Comparison of ENCODE assay signal across 12 cellular contexts in the genomic region with DNA sequence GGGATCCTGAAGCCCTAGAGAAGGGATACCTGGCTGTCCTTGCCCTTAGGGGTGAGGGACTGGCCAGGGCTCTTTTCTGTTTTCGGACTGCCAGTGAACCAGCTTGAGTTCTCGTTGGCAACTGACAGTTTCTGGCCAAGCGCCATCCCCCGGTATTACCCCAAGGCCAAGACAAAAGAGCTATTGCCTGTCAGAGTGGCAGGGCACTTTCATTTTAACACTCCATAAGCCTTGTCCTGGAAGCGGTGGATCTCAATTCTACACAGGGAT. TPM values are rescaled to one million over a fixed set of nuclear protein-coding genes. Genes with fewer than 3 reads are reported as not detected.
DNase-seq lines count a peak whose midpoint lies in the region; ATAC-seq and TF ChIP-seq lines count a peak whose summit lies in the region.
"Had no signal": no experiment of that assay in that cellular context is flagged by ENCODE, and none has a peak within 500 bp of the region (broad histone marks: within the 10 kb centered on the region; RNA-seq: fewer than 3 reads in every experiment).

No MANE protein-coding gene starts in this region.

- peak overlapping the region; percentile 63 for H3K4me3 ChIP-seq in HAP-1

- peaks cover 17% of the 10 kb centered on the region for H3K36me3 ChIP-seq in HAP-1 (replicated peaks)
- H3K36me3 ChIP-seq: spleen had no signal

- peak overlapping the region; percentile 78 for H3K4me3 Mint-ChIP-seq in activated naive CD8-positive, alpha-beta T cell treated with anti-CD3 and anti-CD28 coated beads for 36 hours
- peak overlapping the region; percentile 86 for H3K4me3 Mint-ChIP-seq in natural killer cell

- H3K36me3 Mint-ChIP-seq in activated naive CD8-positive, alpha-beta T cell treated with anti-CD3 and anti-CD28 coated beads for 36 hours = no peaks in the 10 kb centered on the region
- peaks cover 5% of the 10 kb centered on the region for H3K36me3 Mint-ChIP-seq in natural killer cell

- intact Hi-C loops in natural killer cell (cut with micrococcal nuclease) = no loop called here

- no peak overlapping the region for H3K27ac Mint-ChIP-seq in activated naive CD8-positive, alpha-beta T cell treated with anti-CD3 and anti-CD28 coated beads for 36 hours
- H3K27ac Mint-ChIP-seq in natural killer cell = peak overlapping the region in 1 of 2 donors; percentile 23

- peaks cover 11% of the 10 kb centered on the region for H3K4me1 ChIP-seq in HAP-1

- no peaks in the 10 kb centered on the region for H3K27me3 ChIP-seq in HAP-1 (ENCODE audit: low read depth)

- H3K9me3 ChIP-seq in HAP-1 = no peaks in the 10 kb centered on the region
- H3K9me3 ChIP-seq: spleen had no signal

- TF ChIP-seq CTCF in natural killer cell (IDR thresholded peaks at IDR 0.05) = no peak

- peak; percentile 24 for DNase-seq in ELF-1 (ENCODE audit: low read depth, low spot score)
- no peak for DNase-seq in HAP-1 (ENCODE audit: low spot score in 2 of 2)
- no peak for DNase-seq in activated naive CD8-positive, alpha-beta T cell treated with anti-CD3 and anti-CD28 coated beads for 36 hours
- no peak for DNase-seq in natural killer cell
- DNase-seq: activated CD4-positive, alpha-beta T cell treated with anti-CD3 and anti-CD28 coated beads, Interleukin-2, amount 50 U/mL, for 1 hour; foreskin fibroblast; NCI-H2107; spleen had no signal

- no peaks in the 10 kb centered on the region for H3K9me3 Mint-ChIP-seq in activated naive CD8-positive, alpha-beta T cell treated with anti-CD3 and anti-CD28 coated beads for 36 hours
- H3K9me3 Mint-ChIP-seq in natural killer cell = no peaks in the 10 kb centered on the region

- in situ Hi-C loops in HAP-1 (cut with MboI; ENCODE audit: low sequenced_read_pairs) = no loop called here

- ATAC-seq in natural killer cell (no peak), HG03439 (IDR thresholded peaks at IDR 0.05; ENCODE audit: unreplicated experiment) (no peak), HG03280 (IDR thresholded peaks at IDR 0.05; ENCODE audit: unreplicated experiment) (no peak), HG02885 (IDR thresholded peaks at IDR 0.05; ENCODE audit: poor library complexity, unreplicated experiment) (no peak)

- H3K4me1 Mint-ChIP-seq in activated naive CD8-positive, alpha-beta T cell treated with anti-CD3 and anti-CD28 coated beads for 36 hours = peaks cover 24% of the 10 kb centered on the region
- peaks cover 25 to 26% of the 10 kb centered on the region in 2 donors for H3K4me1 Mint-ChIP-seq in natural killer cell

- peaks cover 66% of the 10 kb centered on the region for H3K27me3 Mint-ChIP-seq in activated naive CD8-positive, alpha-beta T cell treated with anti-CD3 and anti-CD28 coated beads for 36 hours
- H3K27me3 Mint-ChIP-seq in natural killer cell (ENCODE audit: low read depth in 2 of 2) = peaks cover 51 to 69% of the 10 kb centered on the region in 2 donors

RNA-seq across cellular contexts. Expression of a gene that starts 1.0 kb away (rescaled TPM):
- 1 to 10 TPM; 4.2 to 4.3 TPM for total RNA-seq in activated naive CD8-positive, alpha-beta T cell treated with anti-CD3 and anti-CD28 coated beads for 36 hours
- total RNA-seq in natural killer cell = 1 to 10 TPM in 2 of 3 donors, under 1 TPM in 1; 0.49 to 2.3 (median 1.5) TPM
- total RNA-seq: bronchial epithelial cell had no signal

RNA-seq across cellular contexts. Expression of a gene that starts 13.4 kb away (rescaled TPM):
- not detected for total RNA-seq in activated naive CD8-positive, alpha-beta T cell treated with anti-CD3 and anti-CD28 coated beads for 36 hours
- total RNA-seq in natural killer cell = not detected
- total RNA-seq: bronchial epithelial cell, spleen had no signal

RNA-seq across cellular contexts. Expression of a gene that starts 14.8 kb away (rescaled TPM):
- not detected for total RNA-seq in activated naive CD8-positive, alpha-beta T cell treated with anti-CD3 and anti-CD28 coated beads for 36 hours
- not detected for total RNA-seq in natural killer cell
- total RNA-seq: bronchial epithelial cell, spleen had no signal

RNA-seq across cellular contexts. Expression of a gene that starts 39.1 kb away (rescaled TPM):
- 10 to 100 TPM; 24.2 to 26.3 TPM for total RNA-seq in activated naive CD8-positive, alpha-beta T cell treated with anti-CD3 and anti-CD28 coated beads for 36 hours
- 10 to 100 TPM; 70.3 to 76.5 (median 71.1) TPM for total RNA-seq in natural killer cell

RNA-seq across cellular contexts. Expression of a gene that starts 39.2 kb away (rescaled TPM):
- total RNA-seq in activated naive CD8-positive, alpha-beta T cell treated with anti-CD3 and anti-CD28 coated beads for 36 hours = 10 to 100 TPM; 33.5 to 34.1 TPM
- 100 to 1,000 TPM; 108 to 118 (median 109) TPM for total RNA-seq in natural killer cell
